In genomic region chr10:59287587-59287986, GRCh38 we compare ENCODE assay signal across 23 cellular contexts.
"Had no signal": no experiment of that assay in that cellular context is flagged by ENCODE, and none has a peak within 500 bp of the region (broad histone marks: within the 10 kb centered on the region; RNA-seq: fewer than 3 reads in every experiment).

No MANE protein-coding gene starts in this region.

- DNase-seq: activated CD4-positive, alpha-beta T cell treated with anti-CD3 and anti-CD28 coated beads, Interleukin-2, amount 10 ng/mL, durations not matched to agents 24 days and 14 days; activated CD4-positive, CD25-positive, alpha-beta regulatory T cell; activated CD8-positive, alpha-beta memory T cell treated with anti-CD3 and anti-CD28 coated beads, Interleukin-2, amount 50 U/mL, for 4 hours; activated CD8-positive, alpha-beta T cell treated with anti-CD3 and anti-CD28 coated beads, Interleukin-2, amount 10 ng/mL, durations not matched to agents 7 days and 5 days; activated effector memory CD4-positive, alpha-beta T cell treated with anti-CD3 and anti-CD28 coated beads, Interleukin-2, amount 50 U/mL, for 16 hours; activated T-cell treated with anti-CD3 and anti-CD28 coated beads, Interleukin-2, amount 50 U/mL, for 48 hours; amniotic stem cell; cortex of kidney; effector CD8-positive, alpha-beta T cell; foreskin keratinocyte; immature natural killer cell; left cardiac atrium; lower lobe of right lung; mucosa of descending colon; naive thymus-derived CD8-positive, alpha-beta T cell; small intestine; stimulated activated CD4-positive, alpha-beta T cell treated with anti-CD3 and anti-CD28 coated beads, Interleukin-4, amount 100 ng/mL, for 24 hours; stimulated activated naive CD4-positive, alpha-beta T cell; SW 1271; upper lobe of right lung had no signal

- H3K27ac ChIP-seq: foreskin keratinocyte, lower lobe of right lung, parathyroid adenoma, right atrium auricular region, suprapubic skin, upper lobe of right lung had no signal

- ATAC-seq: activated CD8-positive, alpha-beta T cell treated with anti-CD3 and anti-CD28 coated beads, Interleukin-2, amount 10 ng/mL, durations not matched to agents 7 days and 5 days; foreskin keratinocyte; left cardiac atrium; lower lobe of right lung; mucosa of descending colon; naive thymus-derived CD8-positive, alpha-beta T cell; upper lobe of right lung had no signal
